8 cellular contexts compared by ENCODE assay signal in genomic region chr7:44081266-44081748, GRCh38. TPM values are rescaled to one million over a fixed set of nuclear protein-coding genes. Genes with fewer than 3 reads are reported as not detected.
DNase-seq lines count a peak whose midpoint lies in the region; ATAC-seq, FAIRE-seq and TF ChIP-seq lines count a peak whose summit lies in the region.

No MANE protein-coding gene starts in this region.

- BruUV-seq in GM12878 (replicated peaks; lab: Mats Ljungman, UMichigan) = TSS peak; percentile 72

- DNase-seq in BE2C (no peak), GM12878 (ENCODE audit: low read depth, low spot score) (no peak), GM19240 (ENCODE audit: insufficient read length, low spot score) (no peak), NCI-H226 (no peak), hippocampal formation (lab: John Stamatoyannopoulos, UW) (no peak)

- POLR2A ChIA-PET in GM12878 (lab: Charles Lee) = interaction anchor here (0.6 to 1.9 kb wide), 16 partner anchors 9 to 952 kb away, joined by 3 to 16 read pairs (median 6); partner anchors contain the start of genes DBNL, DDX56 and YKT6

- peak; percentile 74 for FAIRE-seq in GM12878 (lab: Jason Lieb, UNC)

- H3K9ac ChIP-seq in KMS-11 (no peak overlapping the region; the same call in 1 of the 2 replicates), GM12878 (ENCODE audit: control insufficient read depth, insufficient read depth, low read length) (peak overlapping the region; percentile 93)

- no peaks in the 10 kb centered on the region for H3K27me3 ChIP-seq in BE2C
- peaks cover 10% of the 10 kb centered on the region; the same call in 1 of the 2 replicates for H3K27me3 ChIP-seq in KMS-11 (ENCODE audit: insufficient read depth, low read depth)
- H3K27me3 ChIP-seq in GM12878 (replicated peaks in 1 of 2; ENCODE audit: control insufficient read depth in 2 of 2, insufficient read depth in 2 of 2, low read length in 1 of 2) = no peaks in the 10 kb centered on the region
- no peaks in the 10 kb centered on the region for H3K27me3 ChIP-seq in muscle layer of duodenum (ENCODE audit: low read depth, low read length)

- intact Hi-C loops in GM12878 (cut with micrococcal nuclease; ENCODE audit: unreplicated experiment) = loop anchor here (2.0 kb wide), 1 partner anchor 115 kb away; no protein-coding TSS in a partner anchor

- H3K4me2 ChIP-seq in KMS-11 (peak overlapping the region; percentile 65; the same call in 1 of the 2 replicates), GM12878 (ENCODE audit: control insufficient read depth, insufficient read depth) (peak overlapping the region; percentile 25)

- no peaks in the 10 kb centered on the region for H3K9me3 ChIP-seq in BE2C
- H3K9me3 ChIP-seq in GM12878 (replicated peaks; ENCODE audit: control insufficient read depth, insufficient read depth, low read length) = no peaks in the 10 kb centered on the region
- no peaks in the 10 kb centered on the region for H3K9me3 ChIP-seq in muscle layer of duodenum (ENCODE audit: control insufficient read depth in 1 of 2, low read length in 2 of 2)

- in situ Hi-C loops in GM12878 (cut with MboI) = no loop called here

- CTCF ChIA-PET in GM12878 (lab: Yijun Ruan, JAX) = interaction anchor here (0.6 to 1.6 kb wide), 6 partner anchors 16 to 717 kb away, joined by 3 to 9 read pairs (median 4); no protein-coding TSS in a partner anchor

- H3K27ac ChIP-seq in KMS-11 = peak overlapping the region; percentile 77; the same call in 1 of the 2 replicates
- H3K27ac ChIP-seq in GM12878 (ENCODE audit: control insufficient read depth, insufficient read depth) = peak overlapping the region; percentile 93
- no peak overlapping the region for H3K27ac ChIP-seq in muscle layer of duodenum (ENCODE audit: low read length)

- SMC1A ChIA-PET in GM12878 (lab: Charles Lee; ENCODE audit: uncharacterized antibody, unreplicated experiment) = interaction anchor here (0.6 to 1.7 kb wide), 15 partner anchors 9 to 247 kb away, joined by 3 to 10 read pairs (median 3); partner anchors contain the start of genes DBNL and POLD2

- ATAC-seq in GM12878 (peak; percentile 46), HG03108 (IDR thresholded peaks at IDR 0.05; ENCODE audit: unreplicated experiment) (no peak)

- H3K36me3 ChIP-seq in BE2C (peaks cover 12% of the 10 kb centered on the region), KMS-11 (ENCODE audit: insufficient read depth) (no peaks in the 10 kb centered on the region), GM12878 (ENCODE audit: control insufficient read depth in 2 of 2, insufficient read depth in 2 of 2, low read length in 1 of 2) (peaks cover 7 to 24% of the 10 kb centered on the region in 2 experiments), muscle layer of duodenum (ENCODE audit: control insufficient read depth in 1 of 2, insufficient read depth in 2 of 2, low read length in 2 of 2) (peaks cover 29 to 37% of the 10 kb centered on the region in 2 donors)

- H3K4me1 ChIP-seq in BE2C (no peaks in the 10 kb centered on the region), KMS-11 (ENCODE audit: low read depth, poor library complexity, severe bottlenecking) (peaks cover 4% of the 10 kb centered on the region), GM12878 (ENCODE audit: control insufficient read depth, insufficient read depth, low read length) (peaks cover 18% of the 10 kb centered on the region), muscle layer of duodenum (ENCODE audit: control insufficient read depth in 1 of 2, insufficient read depth in 2 of 2, low read length in 2 of 2) (peaks cover 0 to 13% of the 10 kb centered on the region in 2 donors)

- no peak for TF ChIP-seq EP300 in GM12878 (IDR thresholded peaks at IDR 0.05; ENCODE audit: borderline replicate concordance in 1 of 2, control insufficient read depth in 1 of 2, low read depth in 2 of 2, low read length in 2 of 2)

- 1% methylated on average over 9 of the region's 9 CpGs for WGBS in GM12878 (ENCODE audit: insufficient coverage, insufficient replicate concordance, low lambda C conversion rate, missing lambda C conversion rate)

- RAD21 ChIA-PET in GM12878 (lab: Charles Lee; ENCODE audit: unreplicated experiment) = interaction anchor here (0.7 to 1.9 kb wide), 10 partner anchors 40 to 506 kb away, joined by 3 to 10 read pairs (median 4); partner anchors contain the start of gene YKT6

- no peak for TF ChIP-seq POLR2A in GM12878 (IDR thresholded peaks at IDR 0.05; ENCODE audit: low read depth, low read length)

- no peaks in the 10 kb centered on the region for H3K79me2 ChIP-seq in KMS-11 (ENCODE audit: insufficient read depth, low read depth)
- peaks cover 22% of the 10 kb centered on the region for H3K79me2 ChIP-seq in GM12878 (ENCODE audit: control insufficient read depth, insufficient read depth, low read length)

- H2AFZ ChIP-seq in KMS-11 (ENCODE audit: low read depth) = no peak overlapping the region
- H2AFZ ChIP-seq in GM12878 (ENCODE audit: control insufficient read depth, low read depth, low read length) = peak overlapping the region; percentile 12; the same call in 1 of the 2 replicates

- peak; percentile 10; the same call in 1 of the 2 replicates for TF ChIP-seq RAD21 in GM12878 (IDR thresholded peaks at IDR 0.05; ENCODE audit: insufficient read depth, low read depth, low read length)

- TF ChIP-seq CTCF in BE2C (IDR thresholded peaks at IDR 0.05; ENCODE audit: low read depth, low read length) (no peak), KMS-11 (conservative IDR thresholded peaks at IDR 0.05; ENCODE audit: low read depth, low read length) (no peak), GM12878 (IDR thresholded peaks at IDR 0.05 in 2 of 3, conservative IDR thresholded peaks at IDR 0.05 in 1 of 3; ENCODE audit: control insufficient read depth in 2 of 3, extremely low read depth in 1 of 3, insufficient read depth in 1 of 3, low read depth in 3 of 3, low read length in 3 of 3) (0 out of 6 replicates have a peak, but pooled peaks of 1 of the 3 experiments have one; percentile 8)

- H4K20me1 ChIP-seq in KMS-11 (ENCODE audit: insufficient read depth) = no peaks in the 10 kb centered on the region
- no peaks in the 10 kb centered on the region for H4K20me1 ChIP-seq in GM12878 (ENCODE audit: control insufficient read depth, insufficient read depth)

- H3K4me3 ChIP-seq in BE2C (ENCODE audit: low read depth, low read length) = peak overlapping the region; percentile 90
- no peak overlapping the region for H3K4me3 ChIP-seq in KMS-11 (IDR thresholded peaks at IDR 0.05; ENCODE audit: insufficient read depth, low read depth, low read length)
- H3K4me3 ChIP-seq in GM12878 = peak overlapping the region; percentile 99
- peak overlapping the region; percentile 71 to 79 for H3K4me3 ChIP-seq in muscle layer of duodenum (ENCODE audit: low read depth in 1 of 2, low read length in 2 of 2)

RNA-seq across cellular contexts. Expression of gene POLM, which starts 1.0 kb away (rescaled TPM):
- 21.3 TPM for polyA plus RNA-seq in BE2C (2012; ENCODE audit: insufficient read depth, insufficient read length, low read depth)
- total RNA-seq in GM12878 (2013; cell fraction: nucleolus; rRNA removed) = 108 and 133 TPM in 2 replicates
- total RNA-seq in GM12878 (2014; rRNA removed) (23.3 and 24.8 TPM in 2 replicates), GM12878 (2014; rRNA removed; fragmentation: Illumina TruSeq; extraction: Trizol) (13.5 and 14.1 TPM in 2 replicates), GM12878 (2021) (33.8 and 37.8 TPM in 2 replicates)
- 9.0 TPM for polyA plus RNA-seq in GM12878 (2011; ENCODE audit: low read depth)
- polyA plus RNA-seq in GM12878 (2011; rRNA removed) (11.0 and 15.9 TPM in 2 replicates), GM12878 (2014; fragmentation: Illumina TruSeq; extraction: Trizol) (8.0 and 16.1 TPM in 2 replicates), GM12878 (2014; fragmentation: Nextera tagmentation; extraction: Ambion mirVana) (1 to 10 TPM; 3.1 to 4.6 TPM), GM12878 (2014; rRNA removed) (39.4 and 41.5 TPM in 2 replicates), GM12878 (2016; fragmentation: Nextera tagmentation; extraction: Ambion mirVana) (10 to 100 TPM; 22.0 to 23.2 TPM)
- 17.6 and 26.6 TPM in 2 replicates for polyA plus RNA-seq in GM12878 (2011; cell fraction: cytosol; rRNA removed)
- 86.2 and 99.8 TPM in 2 replicates for polyA plus RNA-seq in GM12878 (2011; cell fraction: nucleus; rRNA removed)
- polyA plus RNA-seq in GM12878 (2012) = 16.6 and 18.6 TPM in 2 replicates
- 19.2 and 33.0 TPM in 2 replicates for polyA minus RNA-seq in GM12878 (2011; rRNA and poly(A)+ RNA removed)
- 12.7 and 16.4 TPM in 2 replicates for polyA minus RNA-seq in GM12878 (2011; cell fraction: cytosol; rRNA and poly(A)+ RNA removed)
- polyA minus RNA-seq in GM12878 (2011; cell fraction: nucleus; rRNA and poly(A)+ RNA removed) = 41.2 and 67.5 TPM in 2 replicates

RNA-seq across cellular contexts. Expression of gene PGAM2, which starts 15.9 kb away (rescaled TPM):
- 207 TPM for polyA plus RNA-seq in BE2C (2012; ENCODE audit: insufficient read depth, insufficient read length, low read depth)
- total RNA-seq in GM12878 (2013; cell fraction: nucleolus; rRNA removed) = 2.5 and 3.7 TPM in 2 replicates
- total RNA-seq in GM12878 (2014; rRNA removed) = not detected in 2 replicates
- not detected in 2 replicates for total RNA-seq in GM12878 (2014; rRNA removed; fragmentation: Illumina TruSeq; extraction: Trizol)
- total RNA-seq in GM12878 (2021) = 0.24 TPM in 1 of 2 replicates, not detected in the other
- not detected for polyA plus RNA-seq in GM12878 (2011; ENCODE audit: low read depth)
- not detected in 2 replicates for polyA plus RNA-seq in GM12878 (2011; rRNA removed)
- polyA plus RNA-seq in GM12878 (2011; cell fraction: cytosol; rRNA removed) = not detected in 2 replicates
- polyA plus RNA-seq in GM12878 (2011; cell fraction: nucleus; rRNA removed) = 0.87 and 1.2 TPM in 2 replicates
- polyA plus RNA-seq in GM12878 (2012) = 0.18 TPM in 1 of 2 replicates, not detected in the other
- polyA plus RNA-seq in GM12878 (2014; fragmentation: Illumina TruSeq; extraction: Trizol) = not detected in 2 replicates
- not detected for polyA plus RNA-seq in GM12878 (2014; fragmentation: Nextera tagmentation; extraction: Ambion mirVana)
- polyA plus RNA-seq in GM12878 (2014; rRNA removed) = 0.13 TPM in 1 of 2 replicates, not detected in the other
- not detected for polyA plus RNA-seq in GM12878 (2016; fragmentation: Nextera tagmentation; extraction: Ambion mirVana)
- polyA minus RNA-seq in GM12878 (2011; rRNA and poly(A)+ RNA removed) = not detected in 2 replicates
- polyA minus RNA-seq in GM12878 (2011; cell fraction: cytosol; rRNA and poly(A)+ RNA removed) = not detected in 2 replicates
- polyA minus RNA-seq in GM12878 (2011; cell fraction: nucleus; rRNA and poly(A)+ RNA removed) = 0.57 and 0.97 TPM in 2 replicates

RNA-seq across cellular contexts. Expression of gene AEBP1, which starts 22.8 kb away (rescaled TPM):
- 21.3 TPM for polyA plus RNA-seq in BE2C (2012; ENCODE audit: insufficient read depth, insufficient read length, low read depth)
- total RNA-seq in GM12878 (2013; cell fraction: nucleolus; rRNA removed) = 1.9 and 3.2 TPM in 2 replicates
- total RNA-seq in GM12878 (2014; rRNA removed) = 0.06 TPM in 1 of 2 replicates, not detected in the other
- not detected in 2 replicates for total RNA-seq in GM12878 (2014; rRNA removed; fragmentation: Illumina TruSeq; extraction: Trizol)
- 0.16 and 0.23 TPM in 2 replicates for total RNA-seq in GM12878 (2021)
- 0.46 TPM for polyA plus RNA-seq in GM12878 (2011; ENCODE audit: low read depth)
- polyA plus RNA-seq in GM12878 (2011; rRNA removed) = 0.09 and 0.20 TPM in 2 replicates
- polyA plus RNA-seq in GM12878 (2011; cell fraction: cytosol; rRNA removed) = 0.13 and 0.22 TPM in 2 replicates
- 1.8 and 3.1 TPM in 2 replicates for polyA plus RNA-seq in GM12878 (2011; cell fraction: nucleus; rRNA removed)
- polyA plus RNA-seq in GM12878 (2012) = 0.31 and 0.46 TPM in 2 replicates
- not detected in 2 replicates for polyA plus RNA-seq in GM12878 (2014; fragmentation: Illumina TruSeq; extraction: Trizol)
- not detected for polyA plus RNA-seq in GM12878 (2014; fragmentation: Nextera tagmentation; extraction: Ambion mirVana)
- 0.08 TPM in 1 of 2 replicates, not detected in the other for polyA plus RNA-seq in GM12878 (2014; rRNA removed)
- polyA plus RNA-seq in GM12878 (2016; fragmentation: Nextera tagmentation; extraction: Ambion mirVana) = under 1 TPM in 1 of 2 experiments, not detected in 1; 0.11 TPM
- polyA minus RNA-seq in GM12878 (2011; rRNA and poly(A)+ RNA removed) = 0.67 TPM in 1 of 2 replicates, not detected in the other
- not detected in 2 replicates for polyA minus RNA-seq in GM12878 (2011; cell fraction: cytosol; rRNA and poly(A)+ RNA removed)
- 0.24 and 0.57 TPM in 2 replicates for polyA minus RNA-seq in GM12878 (2011; cell fraction: nucleus; rRNA and poly(A)+ RNA removed)

RNA-seq across cellular contexts. Expression of gene DBNL, which starts 36.8 kb away (rescaled TPM):
- polyA plus RNA-seq in BE2C (2012; ENCODE audit: insufficient read depth, insufficient read length, low read depth) = 210 TPM
- total RNA-seq in GM12878 (2013; cell fraction: nucleolus; rRNA removed) = 252 and 284 TPM in 2 replicates
- total RNA-seq in GM12878 (2014; rRNA removed) = 113 and 117 TPM in 2 replicates
- total RNA-seq in GM12878 (2014; rRNA removed; fragmentation: Illumina TruSeq; extraction: Trizol) = 62.0 and 65.6 TPM in 2 replicates
- 108 and 110 TPM in 2 replicates for total RNA-seq in GM12878 (2021)
- 79.6 TPM for polyA plus RNA-seq in GM12878 (2011; ENCODE audit: low read depth)
- 32.2 and 58.3 TPM in 2 replicates for polyA plus RNA-seq in GM12878 (2011; rRNA removed)
- 82.9 and 87.8 TPM in 2 replicates for polyA plus RNA-seq in GM12878 (2011; cell fraction: cytosol; rRNA removed)
- 136 and 153 TPM in 2 replicates for polyA plus RNA-seq in GM12878 (2011; cell fraction: nucleus; rRNA removed)
- 72.6 and 74.6 TPM in 2 replicates for polyA plus RNA-seq in GM12878 (2012)
- polyA plus RNA-seq in GM12878 (2014; fragmentation: Illumina TruSeq; extraction: Trizol) = 30.2 and 78.1 TPM in 2 replicates
- 10 to 100 TPM in 1 of 2 experiments, 1 to 10 TPM in 1; 4.1 to 18.5 TPM for polyA plus RNA-seq in GM12878 (2014; fragmentation: Nextera tagmentation; extraction: Ambion mirVana)
- 90.4 and 108 TPM in 2 replicates for polyA plus RNA-seq in GM12878 (2014; rRNA removed)
- polyA plus RNA-seq in GM12878 (2016; fragmentation: Nextera tagmentation; extraction: Ambion mirVana) = 100 to 1,000 TPM; 161 to 179 TPM
- 61.2 and 89.4 TPM in 2 replicates for polyA minus RNA-seq in GM12878 (2011; rRNA and poly(A)+ RNA removed)
- polyA minus RNA-seq in GM12878 (2011; cell fraction: cytosol; rRNA and poly(A)+ RNA removed) = 23.8 and 26.2 TPM in 2 replicates
- polyA minus RNA-seq in GM12878 (2011; cell fraction: nucleus; rRNA and poly(A)+ RNA removed) = 35.8 and 70.2 TPM in 2 replicates

RNA-seq across cellular contexts. Expression of gene POLD2, which starts 42.0 kb away (rescaled TPM):
- 398 TPM for polyA plus RNA-seq in BE2C (2012; ENCODE audit: insufficient read depth, insufficient read length, low read depth)
- 86.8 and 93.9 TPM in 2 replicates for total RNA-seq in GM12878 (2013; cell fraction: nucleolus; rRNA removed)
- 149 and 169 TPM in 2 replicates for total RNA-seq in GM12878 (2014; rRNA removed)
- 97.5 and 105 TPM in 2 replicates for total RNA-seq in GM12878 (2014; rRNA removed; fragmentation: Illumina TruSeq; extraction: Trizol)
- total RNA-seq in GM12878 (2021) = 169 TPM in 2 replicates
- polyA plus RNA-seq in GM12878 (2011; ENCODE audit: low read depth) = 99.6 TPM
- polyA plus RNA-seq in GM12878 (2011; rRNA removed) = 113 and 179 TPM in 2 replicates
- 225 and 290 TPM in 2 replicates for polyA plus RNA-seq in GM12878 (2011; cell fraction: cytosol; rRNA removed)
- 281 and 287 TPM in 2 replicates for polyA plus RNA-seq in GM12878 (2011; cell fraction: nucleus; rRNA removed)
- 110 and 118 TPM in 2 replicates for polyA plus RNA-seq in GM12878 (2012)
- 61.8 and 118 TPM in 2 replicates for polyA plus RNA-seq in GM12878 (2014; fragmentation: Illumina TruSeq; extraction: Trizol)
- polyA plus RNA-seq in GM12878 (2014; fragmentation: Nextera tagmentation; extraction: Ambion mirVana) = 10 to 100 TPM; 19.1 to 42.7 TPM
- 193 and 194 TPM in 2 replicates for polyA plus RNA-seq in GM12878 (2014; rRNA removed)
- 100 to 1,000 TPM; 266 to 287 TPM for polyA plus RNA-seq in GM12878 (2016; fragmentation: Nextera tagmentation; extraction: Ambion mirVana)
- polyA minus RNA-seq in GM12878 (2011; rRNA and poly(A)+ RNA removed) = 75.3 and 127 TPM in 2 replicates
- 41.1 and 46.9 TPM in 2 replicates for polyA minus RNA-seq in GM12878 (2011; cell fraction: cytosol; rRNA and poly(A)+ RNA removed)
- polyA minus RNA-seq in GM12878 (2011; cell fraction: nucleus; rRNA and poly(A)+ RNA removed) = 54.9 and 61.8 TPM in 2 replicates
